In the genomic region with DNA sequence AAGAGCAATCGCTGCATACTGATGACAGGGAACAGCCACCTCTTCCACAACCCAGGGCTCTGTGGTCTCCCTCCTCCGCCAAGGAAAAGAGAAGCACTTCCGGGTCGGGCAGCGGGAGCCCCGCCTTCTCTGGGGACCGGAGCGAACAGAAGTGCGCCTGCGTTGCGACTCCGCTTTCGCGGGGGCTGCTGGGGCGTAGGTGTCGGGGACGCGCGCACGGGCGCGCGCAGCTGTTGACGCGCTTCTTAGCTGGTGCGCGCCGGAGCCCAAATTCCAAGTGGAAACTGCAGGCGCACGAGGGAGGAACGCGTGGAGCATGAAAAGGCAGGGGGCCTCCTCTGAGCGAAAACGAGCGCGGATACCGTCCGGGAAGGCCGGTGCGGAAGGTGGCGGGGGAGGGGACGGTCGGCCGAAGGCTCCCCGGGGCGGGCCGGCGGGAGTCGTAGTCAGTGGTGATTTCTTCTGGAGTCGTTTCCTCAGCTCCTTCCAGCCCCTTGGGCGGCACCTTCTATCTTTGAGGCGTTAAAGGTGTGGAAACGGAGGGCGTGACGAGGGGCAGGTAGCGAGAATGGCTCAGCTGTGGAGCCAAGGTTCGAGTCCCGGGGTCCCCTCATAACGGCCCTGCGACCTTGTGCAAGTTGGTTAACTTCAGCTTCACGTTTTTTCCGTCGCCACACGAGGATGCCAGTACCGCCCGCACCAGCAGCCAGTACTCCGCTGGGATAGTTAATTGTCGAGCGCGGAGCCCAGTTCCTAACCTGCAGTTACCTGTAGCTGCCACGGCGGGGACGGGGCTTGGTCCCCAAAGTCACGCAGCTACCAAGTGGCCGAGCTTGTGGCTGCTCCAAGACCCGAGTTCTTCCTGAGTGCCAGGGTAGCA, we compare ENCODE assay signal across 8 cellular contexts.
DNase-seq lines count a peak whose midpoint lies in the region; ATAC-seq and FAIRE-seq lines count a peak whose summit lies in the region.

A gene (minus strand): TSS at position 95 of the 880 bp plus-strand sequence. CDS start 78 bp downstream, at position 17.
A gene with protein sequence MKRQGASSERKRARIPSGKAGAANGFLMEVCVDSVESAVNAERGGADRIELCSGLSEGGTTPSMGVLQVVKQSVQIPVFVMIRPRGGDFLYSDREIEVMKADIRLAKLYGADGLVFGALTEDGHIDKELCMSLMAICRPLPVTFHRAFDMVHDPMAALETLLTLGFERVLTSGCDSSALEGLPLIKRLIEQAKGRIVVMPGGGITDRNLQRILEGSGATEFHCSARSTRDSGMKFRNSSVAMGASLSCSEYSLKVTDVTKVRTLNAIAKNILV (plus strand): TSS at position 202 of the 880 bp plus-strand sequence. CDS start 115 bp downstream, at position 317.

- DNase-seq in AML-193 (lab: John Stamatoyannopoulos, UW), result peak; percentile 89 to 90
- peak; percentile 69 for DNase-seq in NCI-H446 treated with DMSO at 0.1 percent for 48 hours (lab: John Stamatoyannopoulos, UW)
- DNase-seq in cerebellar cortex (ENCODE audit: low spot score), result peak; percentile 98
- peak; percentile 90 for DNase-seq in stimulated activated CD4-positive, alpha-beta T cell treated with anti-CD3 and anti-CD28 coated beads, Interleukin-12 subunit alpha, Interleukin-12 subunit beta, amount 100 ng/mL, for 4 hours

- FAIRE-seq in islet of Langerhans (lab: Jason Lieb, UNC), result peak; percentile 5

- ATAC-seq in GM19043 (IDR thresholded peaks at IDR 0.05; ENCODE audit: low read depth, unreplicated experiment), result peak; percentile 76
- ATAC-seq in HG03378 (IDR thresholded peaks at IDR 0.05; ENCODE audit: unreplicated experiment), result peak; percentile 66
- peak; percentile 90 for ATAC-seq in activated CD4-positive, CD25-positive, alpha-beta regulatory T cell treated with anti-CD3 and anti-CD28 coated beads, Interleukin-2, amount 50 U/mL, for 24 hours

Comparison
In these comparisons a context has a peak if more than half of its experiments do, and no peak if none do; other contexts are left out.
1. Peak in every context shown above with its lines: DNase-seq and ATAC-seq.